In genomic region chr12:108731105-108731865, GRCh38 we compare ENCODE assay signal across 8 cellular contexts. TPM values are rescaled to one million over a fixed set of nuclear protein-coding genes. Genes with fewer than 3 reads are reported as not detected.
DNase-seq lines count a peak whose midpoint lies in the region; ATAC-seq and TF ChIP-seq lines count a peak whose summit lies in the region.

CORO1C (minus strand) TSS chr12:108731518; CDS start chr12:108701318, 30,200 bp downstream.

- H3K27ac ChIP-seq in DOHH2 (ENCODE audit: low read depth, low read length) (peak within 1 kb of the TSS; percentile 47), KOPT-K1 (ENCODE audit: low read depth, low read length, poor library complexity, severe bottlenecking) (peak within 1 kb of the TSS; percentile 80), fibroblast of lung (ENCODE audit: insufficient read depth, low read length) (peak within 1 kb of the TSS; percentile 99)

- H3K27me3 Mint-ChIP-seq in naive thymus-derived CD8-positive, alpha-beta T cell: no peaks in the 10 kb centered on the region

- peak within 1 kb of the TSS; percentile 83 to 98 (median 94) for H3K27ac Mint-ChIP-seq in naive thymus-derived CD8-positive, alpha-beta T cell

- H3K9me3 Mint-ChIP-seq in naive thymus-derived CD8-positive, alpha-beta T cell: no peaks in the 10 kb centered on the region

- H3K4me1 ChIP-seq in DOHH2 (ENCODE audit: control insufficient read depth, low read length): peaks cover 43% of the 10 kb centered on the region
- H3K4me1 ChIP-seq in fibroblast of lung (ENCODE audit: control insufficient read depth, extremely low read depth, insufficient read depth, low read length): peaks cover 11% of the 10 kb centered on the region

- H3K36me3 ChIP-seq in DOHH2 (ENCODE audit: control insufficient read depth, low read length): no peaks in the 10 kb centered on the region
- no peaks in the 10 kb centered on the region for H3K36me3 ChIP-seq in KOPT-K1 (ENCODE audit: insufficient read depth, low read length)
- H3K36me3 ChIP-seq in fibroblast of lung (ENCODE audit: control insufficient read depth, insufficient read depth, low read length): no peaks in the 10 kb centered on the region

- H2AFZ ChIP-seq in fibroblast of lung (ENCODE audit: low read length): peak within 1 kb of the TSS; percentile 12

- H3K9ac ChIP-seq in fibroblast of lung (ENCODE audit: insufficient read depth, low read length): peak within 1 kb of the TSS; percentile 98

- H3K4me3 ChIP-seq in DOHH2 (ENCODE audit: low read length) (peak within 1 kb of the TSS; percentile 77), fibroblast of lung (replicated peaks in 1 of 4; ENCODE audit: control extremely low read depth in 1 of 4, insufficient read depth in 1 of 4, low read depth in 3 of 4, low read length in 4 of 4) (peak within 1 kb of the TSS; percentile 73 to 97 (median 94))

- ATAC-seq in GM21786 (IDR thresholded peaks at IDR 0.05; ENCODE audit: unreplicated experiment): peak; percentile 70
- ATAC-seq in naive thymus-derived CD8-positive, alpha-beta T cell: peak; percentile 81 to 82

- H3K9me2 ChIP-seq in DOHH2 (replicated peaks; ENCODE audit: control insufficient read depth, low read length): no peaks in the 10 kb centered on the region

- no peaks in the 10 kb centered on the region for H4K20me1 ChIP-seq in DOHH2 (ENCODE audit: control insufficient read depth, insufficient read depth, low read depth, low read length)
- H4K20me1 ChIP-seq in fibroblast of lung (ENCODE audit: control insufficient read depth, extremely low read depth, insufficient read depth, low read length): peaks cover 7% of the 10 kb centered on the region

- H3K9me3 ChIP-seq in DOHH2 (ENCODE audit: control insufficient read depth, insufficient read depth, low read length) (no peaks in the 10 kb centered on the region), KOPT-K1 (ENCODE audit: insufficient read depth, low read length, poor library complexity, severe bottlenecking) (no peaks in the 10 kb centered on the region), fibroblast of lung (ENCODE audit: control insufficient read depth, insufficient read depth, low read depth, low read length) (no peaks in the 10 kb centered on the region)

- H3K79me2 ChIP-seq in DOHH2 (ENCODE audit: control insufficient read depth, low read length) (peaks cover 2% of the 10 kb centered on the region), fibroblast of lung (ENCODE audit: control insufficient read depth, insufficient read depth, low read length) (peaks cover 50% of the 10 kb centered on the region)

- H3K4me3 Mint-ChIP-seq in naive thymus-derived CD8-positive, alpha-beta T cell: peak within 1 kb of the TSS; percentile 90 to 98 (median 96)

- POLR2A ChIA-PET in naive thymus-derived CD8-positive, alpha-beta T cell (lab: Charles Lee): no interaction called here

- H3K27me3 ChIP-seq in DOHH2 (ENCODE audit: control insufficient read depth, low read length) (peaks cover 14% of the 10 kb centered on the region), fibroblast of lung (ENCODE audit: control insufficient read depth, insufficient read depth, low read length) (no peaks in the 10 kb centered on the region)

- H3K36me3 Mint-ChIP-seq in naive thymus-derived CD8-positive, alpha-beta T cell: no peaks in the 10 kb centered on the region

- peaks cover 5% of the 10 kb centered on the region; the same call in 1 of the 2 replicates for H3F3A ChIP-seq in DOHH2 (ENCODE audit: control insufficient read depth, insufficient read depth)

- TF ChIP-seq CTCF in DOHH2 (IDR thresholded peaks at IDR 0.05; ENCODE audit: low read depth, low read length, poor library complexity, severe bottlenecking) (peak; percentile 96), fibroblast of lung (conservative IDR thresholded peaks at IDR 0.05 in 1 of 2, IDR thresholded peaks at IDR 0.05 in 1 of 2; ENCODE audit: low read depth in 1 of 2, low read length in 2 of 2) (peak; percentile 69 to 72)

- H3K4me2 ChIP-seq in DOHH2 (ENCODE audit: low read length): peak within 1 kb of the TSS; percentile 74
- H3K4me2 ChIP-seq in fibroblast of lung (ENCODE audit: extremely low read depth, insufficient read depth, low read length): peak within 1 kb of the TSS; percentile 88

- H3K4me1 Mint-ChIP-seq in naive thymus-derived CD8-positive, alpha-beta T cell: peaks cover 13 to 47% (median 26%) of the 10 kb centered on the region in 4 donors

- DNase-seq in RKO (ENCODE audit: low spot score): peak; percentile 96
- DNase-seq in activated T-helper 1 cell treated with anti-CD3 and anti-CD28 coated beads, Interleukin-2, amount 50 U/mL, for 16 hours (ENCODE audit: low read depth in 1 of 2, low spot score in 1 of 2): peak; percentile 84 to 91
- peak; percentile 88 to 94 for DNase-seq in fibroblast of lung (ENCODE audit: low read depth in 2 of 2)
- DNase-seq in naive thymus-derived CD8-positive, alpha-beta T cell: peak; percentile 87 to 96 (median 94)
- DNase-seq in stimulated activated naive CD4-positive, alpha-beta T cell (lab: John Stamatoyannopoulos, UW): peak; percentile 89 to 98 (median 92)

RNA-seq across cellular contexts. Expression of gene CORO1C, which starts in this region (rescaled TPM):
- total RNA-seq in fibroblast of lung: 202 and 288 TPM in 2 replicates
- 542 and 773 TPM in 2 replicates for polyA plus RNA-seq in fibroblast of lung
- 395 and 442 TPM in 2 replicates for polyA plus RNA-seq in fibroblast of lung (2012)
- polyA minus RNA-seq in fibroblast of lung (ENCODE audit: low replicate concordance): 1,176 and 1,331 TPM in 2 replicates
- 10 to 100 TPM in 1 of 2 experiments, 1 to 10 TPM in 1; 5.5 to 10.3 TPM for total RNA-seq in naive thymus-derived CD8-positive, alpha-beta T cell
- polyA plus RNA-seq in naive thymus-derived CD8-positive, alpha-beta T cell: 10 to 100 TPM in 1 of 3 donors, 1 to 10 TPM in 2; 5.0 to 13.1 (median 6.5) TPM

Comparison
In these comparisons a context has a peak if more than half of its experiments do, and no peak if none do; other contexts are left out.
1. Peak in every context shown above with its lines: DNase-seq, ATAC-seq, H3K4me3 ChIP-seq and H3K27ac ChIP-seq.
2. RNA of gene CORO1C (total RNA-seq): 202 to 288 TPM in fibroblast of lung; 5.5 to 10.3 TPM in naive thymus-derived CD8-positive, alpha-beta T cell; every median in the first group is over 10 times any median in the second.
3. RNA of gene CORO1C (polyA plus RNA-seq): 395 to 773 TPM in fibroblast of lung; 5.0 to 13.1 TPM in naive thymus-derived CD8-positive, alpha-beta T cell; every median in the first group is over 10 times any median in the second.
4. H3K27ac ChIP-seq: peak in every context shown above with its lines; median percentile 99 in fibroblast of lung; 80 in KOPT-K1; 47 in DOHH2.